ENCODE assay signal across 9 cellular contexts in the genomic region with DNA sequence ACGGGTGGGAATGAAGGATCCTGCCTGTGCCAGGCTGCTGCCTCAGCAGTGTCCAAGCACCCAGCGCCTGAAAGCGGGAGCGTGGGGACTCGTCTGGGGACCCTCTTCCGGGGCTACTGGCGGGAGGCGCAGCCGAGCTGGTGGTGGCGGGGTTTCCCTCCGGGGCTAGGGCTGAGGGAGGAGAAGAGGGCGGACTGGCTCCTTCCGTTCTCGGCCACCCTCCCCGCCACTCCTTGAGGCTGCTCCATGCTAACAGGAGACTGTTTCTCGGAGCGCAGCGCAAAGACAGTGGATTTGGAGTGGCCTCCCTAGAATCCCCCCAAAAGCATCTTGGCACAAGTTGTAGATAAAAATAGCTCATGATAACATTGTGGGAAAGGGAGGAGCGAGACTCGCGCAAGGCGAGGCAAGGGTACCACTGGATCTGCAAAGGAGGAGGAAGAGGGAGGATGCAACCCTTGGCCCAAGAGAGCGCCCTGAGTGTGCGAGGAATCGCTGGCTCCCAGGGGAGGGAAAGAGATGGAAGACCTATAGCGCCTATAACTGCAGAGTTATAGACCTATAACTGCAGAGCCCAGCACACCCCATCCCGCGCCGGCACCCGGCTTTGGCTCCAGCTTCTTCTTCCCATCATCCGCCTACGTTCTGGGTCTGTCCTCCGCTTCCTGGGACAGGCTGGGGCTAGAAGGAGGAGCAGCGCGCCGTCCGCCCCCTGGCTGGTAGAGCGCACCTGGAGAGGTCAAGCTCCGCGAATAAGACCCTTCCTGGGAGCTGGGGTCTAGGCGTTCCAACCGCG. TPM values are rescaled to one million over a fixed set of nuclear protein-coding genes. Genes with fewer than 3 reads are reported as not detected.
A peak's percentile ranks its signal among the peaks of the same experiment; 100 is the strongest.
DNase-seq lines count a peak whose midpoint lies in the region; ATAC-seq, FAIRE-seq and TF ChIP-seq lines count a peak whose summit lies in the region.
"Had no signal": no experiment of that assay in that cellular context is flagged by ENCODE, and none has a peak within 500 bp of the region (broad histone marks: within the 10 kb centered on the region; RNA-seq: fewer than 3 reads in every experiment).

No MANE protein-coding gene starts in this region.

- H3K27ac ChIP-seq in heart left ventricle: peak overlapping the region in 1 of 12 donors; percentile 1
- no peak overlapping the region for H3K27ac ChIP-seq in parathyroid adenoma

- H3K4me3 ChIP-seq in Caco-2 (ENCODE audit: low read depth, low read length): peak overlapping the region; percentile 71
- H3K4me3 ChIP-seq in heart left ventricle: peak overlapping the region; percentile 32 to 75 (median 64)
- no peak overlapping the region for H3K4me3 ChIP-seq in parathyroid adenoma (ENCODE audit: low read depth, low read length)

- TF ChIP-seq POLR2A in heart left ventricle (IDR thresholded peaks at IDR 0.05) (no peak), H54 (IDR thresholded peaks at IDR 0.05; ENCODE audit: low read depth, low read length) (no peak)

- TF ChIP-seq CTCF in Caco-2 (IDR thresholded peaks at IDR 0.05; ENCODE audit: insufficient read depth in 1 of 2, low read depth in 1 of 2, low read length in 1 of 2, severe bottlenecking in 1 of 2, unreplicated experiment in 1 of 2) (no peak), activated B cell treated with CpG ODN at 0.5 μM for 24 hours (IDR thresholded peaks at IDR 0.05) (no peak), heart left ventricle (IDR thresholded peaks at IDR 0.05) (no peak), parathyroid adenoma (IDR thresholded peaks at IDR 0.05) (no peak)

- no peaks in the 10 kb centered on the region for H3K9me3 Mint-ChIP-seq in Caco-2 (ENCODE audit: unreplicated experiment)
- H3K9me3 Mint-ChIP-seq in activated B cell treated with CpG ODN at 0.5 μM for 24 hours: no peaks in the 10 kb centered on the region

- intact Hi-C loops in Caco-2 (cut with micrococcal nuclease; ENCODE audit: unreplicated experiment): loop anchor here (5.0 to 10.0 kb wide), 7 partner anchors 213 to 873 kb away; no protein-coding TSS in a partner anchor
- intact Hi-C loops in activated B cell treated with CpG ODN at 0.5 μM for 24 hours (cut with micrococcal nuclease): loop anchor here (2.0 to 10.0 kb wide), 6 partner anchors 195 to 1403 kb away; a partner anchor contains a TSS
- intact Hi-C loops in heart left ventricle (cut with DNase I): loop anchor here in 9 of 10 donors (2.0 to 10.0 kb wide), 10 partner anchors 195 to 873 kb away; no protein-coding TSS in a partner anchor

- H3K4me1 Mint-ChIP-seq in Caco-2 (ENCODE audit: low read depth, unreplicated experiment) (peaks cover under 1% of the 10 kb centered on the region), activated B cell treated with CpG ODN at 0.5 μM for 24 hours (peaks cover 79% of the 10 kb centered on the region)

- H3K36me3 Mint-ChIP-seq in Caco-2 (ENCODE audit: insufficient read depth, unreplicated experiment) (peaks cover 12% of the 10 kb centered on the region), activated B cell treated with CpG ODN at 0.5 μM for 24 hours (ENCODE audit: low read depth) (peaks cover 8% of the 10 kb centered on the region)

- H3K36me3 ChIP-seq in Caco-2 (ENCODE audit: control insufficient read depth, insufficient read depth, low read length) (no peaks in the 10 kb centered on the region), heart left ventricle (no peaks in the 10 kb centered on the region), parathyroid adenoma (ENCODE audit: control insufficient read depth, insufficient read depth, low read length) (no peaks in the 10 kb centered on the region)

- no peak for ATAC-seq in activated B cell treated with CpG ODN at 0.5 μM for 24 hours (ENCODE audit: low read depth)
- ATAC-seq in heart left ventricle: peak in 1 of 4 donors; percentile 14
- ATAC-seq in HG02885 (IDR thresholded peaks at IDR 0.05; ENCODE audit: poor library complexity, unreplicated experiment): no peak
- no peak for ATAC-seq in GM21717 (IDR thresholded peaks at IDR 0.05; ENCODE audit: unreplicated experiment)
- ATAC-seq: Panc1 had no signal

- no peaks in the 10 kb centered on the region for H3K79me2 ChIP-seq in parathyroid adenoma

- no peak for DNase-seq in Caco-2
- peak; percentile 23 for DNase-seq in activated B cell treated with CpG ODN at 0.5 μM for 24 hours
- DNase-seq in heart left ventricle: peak in 1 of 5 donors; percentile 26
- DNase-seq in H54 (ENCODE audit: insufficient read length, low spot score): no peak
- DNase-seq in RPMI8226: no peak

- H3K4me2 ChIP-seq in parathyroid adenoma (ENCODE audit: low read length): peak overlapping the region; percentile 46

- H2AFZ ChIP-seq in parathyroid adenoma: no peak overlapping the region

- WGBS in heart left ventricle, 4 donors: 2 to 4% (median 3%) methylated on average over 42 to 43 of the region's 43 CpGs

- H3K4me1 ChIP-seq in Caco-2: no peaks in the 10 kb centered on the region
- peaks cover 0 to 28% (median 18%) of the 10 kb centered on the region in 12 donors for H3K4me1 ChIP-seq in heart left ventricle
- no peaks in the 10 kb centered on the region for H3K4me1 ChIP-seq in parathyroid adenoma

- H3K9me3 ChIP-seq in Caco-2: no peaks in the 10 kb centered on the region
- no peaks in the 10 kb centered on the region for H3K9me3 ChIP-seq in heart left ventricle
- H3K9me3 ChIP-seq in parathyroid adenoma (ENCODE audit: control insufficient read depth, low read length): no peaks in the 10 kb centered on the region

- no peak for FAIRE-seq in H54 (lab: Jason Lieb, UNC)

- POLR2A ChIA-PET in Caco-2 (lab: Charles Lee): no interaction called here
- POLR2A ChIA-PET in activated B cell treated with CpG ODN at 0.5 μM for 24 hours (lab: Charles Lee): interaction anchor here (0.7 kb wide), 1 partner anchor 12 kb away, joined by 4 read pairs; no protein-coding TSS in a partner anchor

- no peaks in the 10 kb centered on the region for H3K27me3 Mint-ChIP-seq in Caco-2 (ENCODE audit: insufficient read depth, unreplicated experiment)
- H3K27me3 Mint-ChIP-seq in activated B cell treated with CpG ODN at 0.5 μM for 24 hours: peaks cover 2% of the 10 kb centered on the region

- H3K27ac Mint-ChIP-seq in Caco-2 (ENCODE audit: unreplicated experiment): no peak overlapping the region
- peak overlapping the region; percentile 50 for H3K27ac Mint-ChIP-seq in activated B cell treated with CpG ODN at 0.5 μM for 24 hours

- CTCF ChIA-PET in Caco-2 (lab: Charles Lee) (no interaction called here), activated B cell treated with CpG ODN at 0.5 μM for 24 hours (lab: Charles Lee) (interaction anchor here (0.5 to 1.6 kb wide), 4 partner anchors 533 to 850 kb away, joined by 3 to 6 read pairs (median 4); no protein-coding TSS in a partner anchor)

- peak overlapping the region; percentile 90 for H3K4me3 Mint-ChIP-seq in Caco-2 (ENCODE audit: unreplicated experiment)
- peak overlapping the region; percentile 91 for H3K4me3 Mint-ChIP-seq in activated B cell treated with CpG ODN at 0.5 μM for 24 hours

- H3K9ac ChIP-seq in parathyroid adenoma: no peak overlapping the region

- no TSS peak for BruUV-seq in Caco-2 (replicated peaks; lab: Mats Ljungman, UMichigan)

- H3K27me3 ChIP-seq in Caco-2 (replicated peaks; ENCODE audit: control insufficient read depth, insufficient read depth, low read length) (no peaks in the 10 kb centered on the region), heart left ventricle (peaks cover 0 to 24% (median 12%) of the 10 kb centered on the region in 9 donors), parathyroid adenoma (ENCODE audit: control insufficient read depth, insufficient read depth, low read length) (no peaks in the 10 kb centered on the region)

RNA-seq across cellular contexts. Expression of a gene that starts 1.3 kb away (rescaled TPM):
- total RNA-seq in Caco-2 (2022) (4.2 TPM in 2 replicates), activated B cell treated with CpG ODN at 0.5 μM for 24 hours (0.59 and 2.1 TPM in 2 replicates), heart left ventricle (1 to 10 TPM in 6 of 9 donors, under 1 TPM in 3; 0.33 to 2.5 (median 1.1) TPM)
- 1 to 10 TPM in 1 of 2 donors, under 1 TPM in 1; 0.30 to 1.5 TPM for polyA plus RNA-seq in heart left ventricle
